In the genomic region with DNA sequence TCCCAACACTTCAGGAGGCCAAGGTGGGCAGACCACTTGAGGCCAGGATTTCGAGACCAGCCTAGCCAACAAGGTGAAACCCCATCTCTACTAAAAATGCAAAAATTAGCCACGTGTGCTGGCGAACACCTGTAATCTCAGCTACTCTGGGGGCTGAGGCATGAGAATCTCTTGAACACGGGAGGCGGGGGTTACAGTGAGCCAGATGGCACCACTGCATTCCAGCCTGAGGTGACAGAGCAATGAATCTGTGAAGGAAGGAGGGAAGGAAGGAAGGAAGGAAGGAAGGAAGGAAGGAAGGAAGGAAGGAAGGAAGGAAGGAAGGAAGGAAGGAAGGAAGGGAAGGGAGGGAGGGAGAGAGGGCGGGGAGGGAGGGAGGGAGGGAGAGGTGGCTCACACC, we compare ENCODE assay signal across 1 cellular context. TPM values are rescaled to one million over a fixed set of nuclear protein-coding genes. Genes with fewer than 3 reads are reported as not detected.
"Had no signal": no experiment of that assay in that cellular context is flagged by ENCODE, and none has a peak within 500 bp of the region (broad histone marks: within the 10 kb centered on the region; RNA-seq: fewer than 3 reads in every experiment).

No MANE protein-coding gene starts in this region.

RNA-seq across cellular contexts. Expression of gene KIFC3, which starts 44.6 kb away (rescaled TPM):
- total RNA-seq: T-helper 1 cell treated with Interleukin-12 subunit alpha and Interleukin-12 subunit beta and Interleukin-4 antibody, amounts not matched to agents 30 ng/mL and 1 ng/mL, for 36 hours had no signal
